ENCODE assay signal across 8 cellular contexts in the genomic region with DNA sequence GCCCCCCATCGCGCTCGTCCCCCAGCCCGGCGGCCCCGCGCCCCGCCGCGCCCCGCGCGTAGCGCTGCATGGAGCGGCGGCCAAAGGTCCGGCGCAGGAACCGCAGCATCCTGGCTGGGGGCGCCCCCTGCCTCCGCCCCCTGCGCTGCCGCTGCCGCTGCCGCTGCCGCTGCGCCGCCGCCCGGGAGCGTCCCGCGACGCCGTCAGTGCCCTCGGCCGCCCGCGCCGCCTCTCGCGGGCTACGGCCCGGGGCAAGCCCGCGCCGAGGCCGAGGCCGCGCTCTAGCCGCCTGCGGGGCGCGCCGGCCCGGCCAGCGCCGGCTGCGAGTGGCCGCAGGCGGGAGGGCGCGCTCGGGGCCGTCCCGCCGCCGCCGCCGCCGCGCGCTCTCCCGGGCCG. TPM values are rescaled to one million over a fixed set of nuclear protein-coding genes. Genes with fewer than 3 reads are reported as not detected.
DNase-seq lines count a peak whose midpoint lies in the region; ATAC-seq and TF ChIP-seq lines count a peak whose summit lies in the region.

No MANE protein-coding gene starts in this region.

- no peak overlapping the region for H3K4me3 Mint-ChIP-seq in activated B cell treated with CpG ODN at 0.5 μM for 24 hours

- peak overlapping the region; percentile 20 for H3K4me3 ChIP-seq in neuron (ENCODE audit: low read length)

- peaks cover 12% of the 10 kb centered on the region for H3K4me1 ChIP-seq in neuron (ENCODE audit: insufficient read depth, low read length)

- H3K9me3 ChIP-seq in neuron (ENCODE audit: low read length) = no peaks in the 10 kb centered on the region

- DNase-seq in AG08396 (ENCODE audit: low spot score) = peak; percentile 51
- no peak for DNase-seq in activated B cell treated with CpG ODN at 0.5 μM for 24 hours
- no peak for DNase-seq in stimulated activated naive CD4-positive, alpha-beta T cell treated with Interleukin-2 at 50 U/mL for 16 hours (lab: John Stamatoyannopoulos, UW)
- no peak for DNase-seq in anterior cingulate cortex (lab: John Stamatoyannopoulos, UW)
- no peak for DNase-seq in NK-92 treated with Interleukin-12 subunit alpha and Interleukin-12 subunit beta, amount 100 ng/mL, for 24 hours (lab: John Stamatoyannopoulos, UW)

- H3K4me1 Mint-ChIP-seq in activated B cell treated with CpG ODN at 0.5 μM for 24 hours = peaks cover 19% of the 10 kb centered on the region

- CTCF ChIA-PET in activated B cell treated with CpG ODN at 0.5 μM for 24 hours (lab: Charles Lee) = no interaction called here

- peaks cover 60% of the 10 kb centered on the region for H3K27me3 Mint-ChIP-seq in activated B cell treated with CpG ODN at 0.5 μM for 24 hours

- H3K36me3 ChIP-seq in neuron (ENCODE audit: insufficient read depth, low read length) = no peaks in the 10 kb centered on the region

- ATAC-seq in GM18867 (IDR thresholded peaks at IDR 0.05; ENCODE audit: unreplicated experiment) = peak; percentile 30
- ATAC-seq in HG02938 (IDR thresholded peaks at IDR 0.05; ENCODE audit: unreplicated experiment) = peak; percentile 13
- peak; percentile 30 for ATAC-seq in activated B cell treated with CpG ODN at 0.5 μM for 24 hours (ENCODE audit: low read depth)

- H2AFZ ChIP-seq in neuron (ENCODE audit: low read depth, low read length) = no peak overlapping the region

- H3K27me3 ChIP-seq in neuron (ENCODE audit: insufficient read depth, low read length) = peaks cover 39% of the 10 kb centered on the region

- no peaks in the 10 kb centered on the region for H3K36me3 Mint-ChIP-seq in activated B cell treated with CpG ODN at 0.5 μM for 24 hours (ENCODE audit: low read depth)

- POLR2A ChIA-PET in activated B cell treated with CpG ODN at 0.5 μM for 24 hours (lab: Charles Lee) = no interaction called here

- H3K9me3 Mint-ChIP-seq in activated B cell treated with CpG ODN at 0.5 μM for 24 hours = no peaks in the 10 kb centered on the region

- intact Hi-C loops in activated B cell treated with CpG ODN at 0.5 μM for 24 hours (cut with micrococcal nuclease) = loop anchor here (2.0 to 10.0 kb wide), 4 partner anchors 138 to 1856 kb away; a partner anchor contains a TSS

- H3K27ac Mint-ChIP-seq in activated B cell treated with CpG ODN at 0.5 μM for 24 hours = no peak overlapping the region

- no peak for TF ChIP-seq CTCF in activated B cell treated with CpG ODN at 0.5 μM for 24 hours (IDR thresholded peaks at IDR 0.05)

RNA-seq across cellular contexts. Expression of a gene that starts 0.5 kb away (rescaled TPM):
- total RNA-seq in activated B cell treated with CpG ODN at 0.5 μM for 24 hours = 5.3 and 6.1 TPM in 2 replicates
